In genomic region chr19:11418518-11419506, GRCh38 we compare ENCODE assay signal across 7 cellular contexts. TPM values are rescaled to one million over a fixed set of nuclear protein-coding genes. Genes with fewer than 3 reads are reported as not detected.
A peak's percentile ranks its signal among the peaks of the same experiment; 100 is the strongest.
DNase-seq lines count a peak whose midpoint lies in the region; ATAC-seq and TF ChIP-seq lines count a peak whose summit lies in the region.

TSS of gene RGL3 (minus strand) at chr19:11419314. CDS start at chr19:11419278, 36 bp downstream.

- no peak within 1 kb of the TSS for H2AK5ac ChIP-seq in H9 (ENCODE audit: insufficient read length, low read length)

- H2BK20ac ChIP-seq in H9 (ENCODE audit: low read depth, low read length, poor library complexity, severe bottlenecking) = no peak within 1 kb of the TSS

- H3K23ac ChIP-seq in H9 (ENCODE audit: insufficient read length, low read depth, low read length) = no peak within 1 kb of the TSS

- H3K79me1 ChIP-seq in H9 (ENCODE audit: insufficient read depth, low read depth, low read length, poor library complexity, severe bottlenecking) = no peaks in the 10 kb centered on the region

- H3K14ac ChIP-seq in H9 (ENCODE audit: insufficient read depth, low read length) = peak within 1 kb of the TSS; percentile 90

- peak within 1 kb of the TSS; percentile 68 for H3K9ac ChIP-seq in H9 (ENCODE audit: extremely low read depth, insufficient read length, low read length)

- no peaks in the 10 kb centered on the region for H3K79me2 ChIP-seq in H9 (ENCODE audit: insufficient read depth, low read length)

- peak within 1 kb of the TSS; percentile 90 to 93 for H3K4me3 Mint-ChIP-seq in H9

- intact Hi-C loops in Panc1 (cut with micrococcal nuclease; ENCODE audit: unreplicated experiment) (no loop called here), heart left ventricle (cut with DNase I) (loop anchor here in 1 of 10 donors (5.0 kb wide), 1 partner anchor 37 kb away; the partner anchor contains the start of gene EPOR), psoas muscle (cut with DNase I) (no loop called here), A673 (cut with micrococcal nuclease; ENCODE audit: unreplicated experiment) (no loop called here)

- H3K27me3 Mint-ChIP-seq in H9 (ENCODE audit: low read depth) = peaks cover 22% of the 10 kb centered on the region

- no peak within 1 kb of the TSS for H3K56ac ChIP-seq in H9 (ENCODE audit: insufficient read length, low read depth, low read length)

- H4K5ac ChIP-seq in H9 (ENCODE audit: insufficient read length, low read depth, low read length) = no peak within 1 kb of the TSS

- H3K4me2 ChIP-seq in H9 (ENCODE audit: insufficient read depth, insufficient read length, low read length) = peak within 1 kb of the TSS; percentile 83

- H3K18ac ChIP-seq in H9 (ENCODE audit: insufficient read length, low read depth, low read length) = peak within 1 kb of the TSS; percentile 88

- H3K9me3 Mint-ChIP-seq in H9 = no peaks in the 10 kb centered on the region; a peak in 1 of 5 replicates

- BruUV-seq in Panc1 (replicated peaks; lab: Mats Ljungman, UMichigan) = no TSS peak
- BruUV-seq in A673 (replicated peaks; lab: Mats Ljungman, UMichigan) = no TSS peak

- 0 out of 2 replicates have a peak within 1 kb of the TSS, but pooled peaks have one; percentile 13 for H2BK15ac ChIP-seq in H9 (ENCODE audit: low read depth, low read length)

- POLR2A ChIA-PET in Panc1 (lab: Charles Lee) (no interaction called here), A673 (lab: Charles Lee; ENCODE audit: low non-redundant PET) (no interaction called here)

- no peaks in the 10 kb centered on the region; the same call in 1 of the 2 replicates for H3K27me3 ChIP-seq in H9 (ENCODE audit: insufficient read depth, low read length)
- no peaks in the 10 kb centered on the region for H3K27me3 ChIP-seq in Panc1 (ENCODE audit: control insufficient read depth, insufficient read depth, low read length)
- H3K27me3 ChIP-seq in heart left ventricle = peaks cover 4 to 80% (median 55%) of the 10 kb centered on the region in 9 donors
- peaks cover 0 to 73% (median 28%) of the 10 kb centered on the region in 3 donors for H3K27me3 ChIP-seq in psoas muscle (ENCODE audit: insufficient read depth in 3 of 3, low read length in 2 of 3)
- peaks cover 40% of the 10 kb centered on the region for H3K27me3 ChIP-seq in A673 (replicated peaks; ENCODE audit: insufficient read depth, low read depth, low read length, poor library complexity)

- H2BK5ac ChIP-seq in H9 (ENCODE audit: insufficient read length, low read length) = no peak within 1 kb of the TSS

- H2BK12ac ChIP-seq in H9 (ENCODE audit: insufficient read length, low read depth, low read length) = no peak within 1 kb of the TSS

- H3K23me2 ChIP-seq in H9 (ENCODE audit: insufficient read length, low read depth, low read length, poor library complexity, severe bottlenecking) = peaks cover 32% of the 10 kb centered on the region

- peaks cover 0 to 15% (median 5%) of the 10 kb centered on the region in 3 experiments; a peak in 4 of 7 replicates for H3K36me3 Mint-ChIP-seq in H9 (ENCODE audit: insufficient read depth in 1 of 3, low read depth in 3 of 3)

- H3K9me3 ChIP-seq in H9 (ENCODE audit: control insufficient read depth, low read depth, low read length) (no peaks in the 10 kb centered on the region), Panc1 (ENCODE audit: control insufficient read depth, insufficient read depth, low read depth, low read length) (no peaks in the 10 kb centered on the region), heart left ventricle (no peaks in the 10 kb centered on the region), psoas muscle (no peaks in the 10 kb centered on the region), A673 (ENCODE audit: low read depth, low read length, poor library complexity, severe bottlenecking) (no peaks in the 10 kb centered on the region)

- CTCF ChIA-PET in Panc1 (lab: Charles Lee) (interaction anchor here (0.6 to 1.3 kb wide), 2 partner anchors 26 to 36 kb away, joined by 3 to 8 read pairs; no protein-coding TSS in a partner anchor), A673 (lab: Charles Lee) (interaction anchor here (0.6 to 0.9 kb wide), 2 partner anchors 9 to 37 kb away, joined by 4 to 5 read pairs; no protein-coding TSS in a partner anchor)

- no peak within 1 kb of the TSS for H2BK120ac ChIP-seq in H9 (ENCODE audit: low read depth, low read length, poor library complexity, severe bottlenecking)

- H3K4me1 Mint-ChIP-seq in H9 = peaks cover 23 to 32% of the 10 kb centered on the region in 2 experiments

- no peak within 1 kb of the TSS for H3T11ph ChIP-seq in H9 (ENCODE audit: low read length)

- in situ Hi-C loops in Panc1 (cut with HindIII; ENCODE audit: low pct_unique_long_range_greater_than_20kb, low sequenced_read_pairs) = no loop called here

- no CpG with 5 or more reads among the region's 73 CpGs for WGBS in H9 (ENCODE audit: extremely low coverage, insufficient read length, low lambda C conversion rate)
- WGBS in heart left ventricle, 4 donors = 3 to 6% (median 5%) methylated on average over 32 to 73 of the region's 73 CpGs
- 1 to 2% (median 2%) methylated on average over 61 to 73 of the region's 73 CpGs for WGBS in psoas muscle, 3 donors

- H4K8ac ChIP-seq in H9 (replicated peaks; ENCODE audit: insufficient read length, low read depth, low read length) = no peak within 1 kb of the TSS

- H4K91ac ChIP-seq in H9 (ENCODE audit: insufficient read length, low read depth, low read length) = no peak within 1 kb of the TSS

- H3K27ac ChIP-seq in H9 (ENCODE audit: insufficient read length, low read depth, low read length) = no peak within 1 kb of the TSS
- H3K27ac ChIP-seq in Panc1 (ENCODE audit: low read length) = peak within 1 kb of the TSS; percentile 75
- peak within 1 kb of the TSS in 11 of 12 donors; percentile 37 to 84 (median 75) for H3K27ac ChIP-seq in heart left ventricle
- peak within 1 kb of the TSS; percentile 53 for H3K27ac ChIP-seq in psoas muscle
- H3K27ac ChIP-seq in A673 (ENCODE audit: low read depth, low read length, poor library complexity, severe bottlenecking) = no peak within 1 kb of the TSS

- H4K20me1 ChIP-seq in H9 (ENCODE audit: control insufficient read depth, insufficient read depth, insufficient read length) = no peaks in the 10 kb centered on the region

- DNase-seq in H9 (peak; percentile 96), Panc1 (ENCODE audit: low read depth, low spot score) (no peak), heart left ventricle (peak in 4 of 5 donors; percentile 42 to 81 (median 60)), psoas muscle (peak; percentile 63 to 69), A673 (ENCODE audit: low spot score) (no peak)

- no peak within 1 kb of the TSS for H2AFZ ChIP-seq in H9 (ENCODE audit: low read length)

- no peak within 1 kb of the TSS for H3K4ac ChIP-seq in H9 (ENCODE audit: low read depth, low read length)

- H3K4me3 ChIP-seq in Panc1 (ENCODE audit: low read depth in 2 of 2, low read length in 2 of 2) (peak within 1 kb of the TSS; percentile 66 to 81), heart left ventricle (peak within 1 kb of the TSS; percentile 29 to 63 (median 54)), psoas muscle (peak within 1 kb of the TSS; percentile 60), A673 (ENCODE audit: low read depth, low read length, poor library complexity, severe bottlenecking) (no peak within 1 kb of the TSS)

- TF ChIP-seq CTCF in H9 (conservative IDR thresholded peaks at IDR 0.05) (0 out of 3 replicates have a peak, but pooled peaks have one; percentile 8), Panc1 (IDR thresholded peaks at IDR 0.05) (no peak), heart left ventricle (IDR thresholded peaks at IDR 0.05) (no peak), psoas muscle (IDR thresholded peaks at IDR 0.05) (no peak), A673 (conservative IDR thresholded peaks at IDR 0.05; ENCODE audit: low read depth, low read length) (no peak)

- H3K36me3 ChIP-seq in Panc1 (ENCODE audit: control insufficient read depth, insufficient read depth, low read length) = peaks cover 5% of the 10 kb centered on the region; the same call in 1 of the 2 replicates
- H3K36me3 ChIP-seq in heart left ventricle = no peaks in the 10 kb centered on the region
- no peaks in the 10 kb centered on the region for H3K36me3 ChIP-seq in psoas muscle (ENCODE audit: insufficient read depth in 1 of 2, low read depth in 1 of 2)
- H3K36me3 ChIP-seq in A673 (ENCODE audit: insufficient read depth, low read length, poor library complexity, severe bottlenecking) = no peaks in the 10 kb centered on the region

- H3K4me1 ChIP-seq in H9 (ENCODE audit: insufficient read depth, low read length) = no peaks in the 10 kb centered on the region
- no peaks in the 10 kb centered on the region for H3K4me1 ChIP-seq in Panc1 (ENCODE audit: control insufficient read depth, insufficient read depth, low read length)
- peaks cover 4 to 48% (median 28%) of the 10 kb centered on the region in 12 donors for H3K4me1 ChIP-seq in heart left ventricle
- no peaks in the 10 kb centered on the region for H3K4me1 ChIP-seq in psoas muscle
- H3K4me1 ChIP-seq in A673 (ENCODE audit: insufficient read depth, low read length, poor library complexity, severe bottlenecking) = no peaks in the 10 kb centered on the region

- peak; percentile 89 for ATAC-seq in Panc1
- peak in 3 of 4 donors; percentile 14 to 61 (median 59) for ATAC-seq in heart left ventricle
- peak in 3 of 4 donors; percentile 19 to 35 (median 30) for ATAC-seq in psoas muscle
- no peak for ATAC-seq in HG03565 (IDR thresholded peaks at IDR 0.05; ENCODE audit: unreplicated experiment)
- ATAC-seq in GM19328 (IDR thresholded peaks at IDR 0.05; ENCODE audit: unreplicated experiment) = no peak

- H3K27ac Mint-ChIP-seq in H9 = peak within 1 kb of the TSS; percentile 94 to 98 (median 98); a peak in 5 of 7 replicates

- no peak for TF ChIP-seq POLR2A in heart left ventricle (IDR thresholded peaks at IDR 0.05)

RNA-seq across cellular contexts. Expression of gene RGL3, which starts in this region (rescaled TPM):
- total RNA-seq in H9 (2021) (58.5 and 65.9 TPM in 2 replicates), Panc1 (2021; ENCODE audit: unreplicated experiment) (22.6 TPM), heart left ventricle (1 to 10 TPM; 2.1 to 5.0 (median 4.0) TPM), psoas muscle (1 to 10 TPM; 1.6 to 6.4 (median 3.0) TPM), A673 (2021) (0.28 TPM in 1 of 2 replicates, not detected in the other)
- 25.9 TPM for polyA plus RNA-seq in Panc1 (2012; ENCODE audit: insufficient read length)
- polyA plus RNA-seq in heart left ventricle (10 to 100 TPM in 1 of 2 donors, 1 to 10 TPM in 1; 2.2 to 11.3 TPM), psoas muscle (1 to 10 TPM; 1.2 to 2.4 (median 2.2) TPM)

Comparison
In these comparisons a context has a peak if more than half of its experiments do, and no peak if none do; other contexts are left out.
1. DNase-seq: peak in H9 (single experiment), heart left ventricle (4 of 5) and psoas muscle (2 of 2); none in Panc1 (single experiment) and A673 (single experiment).
2. H3K27ac ChIP-seq: peak in Panc1 (single experiment), heart left ventricle (11 of 12) and psoas muscle (single experiment); none in H9 (single experiment) and A673 (single experiment).
3. ATAC-seq: peak in Panc1 (single experiment), heart left ventricle (3 of 4) and psoas muscle (3 of 4); none in HG03565 (single experiment) and GM19328 (single experiment).